Comparison of ENCODE assay signal across 11 cellular contexts in the genomic region with DNA sequence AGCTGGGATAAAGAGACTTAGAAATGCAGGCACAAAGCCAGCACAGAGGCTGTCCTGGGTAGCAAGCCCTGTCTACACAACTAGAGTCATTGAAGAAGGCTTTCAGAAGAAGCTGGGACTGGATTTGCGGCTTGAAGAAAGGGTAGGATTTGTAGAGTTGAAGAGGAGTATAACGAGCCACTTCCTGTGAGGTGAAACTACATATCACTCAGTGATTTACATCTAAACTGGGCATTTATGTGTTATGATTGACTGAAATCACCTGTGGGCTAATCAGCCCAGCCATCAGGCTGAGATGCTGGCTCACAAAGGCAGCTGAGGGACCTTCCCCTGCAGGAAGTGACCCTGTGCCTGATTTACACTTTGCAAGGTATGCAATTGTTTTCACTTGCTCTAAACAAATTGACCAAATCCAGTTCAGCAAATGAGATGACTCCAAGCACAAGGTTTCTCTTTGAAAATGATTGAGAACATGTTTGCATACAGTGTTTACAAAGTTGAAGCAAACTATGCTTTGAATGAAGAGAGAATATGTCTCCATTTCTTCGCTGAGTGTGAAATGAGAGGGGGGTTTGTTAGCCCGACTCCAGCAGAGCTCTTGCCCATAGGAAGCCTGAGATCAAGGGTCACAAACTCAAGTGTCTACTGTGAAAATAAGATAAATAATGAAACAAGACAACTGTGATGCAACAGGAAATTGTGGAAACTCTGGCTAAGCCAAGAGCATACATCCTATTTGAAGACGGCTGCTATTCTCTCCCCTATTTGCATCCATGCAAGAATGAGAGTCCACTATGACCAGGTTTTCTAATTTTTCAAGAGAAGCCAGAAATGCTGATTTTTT.
DNase-seq lines count a peak whose midpoint lies in the region; ATAC-seq and TF ChIP-seq lines count a peak whose summit lies in the region.
"Had no signal": no experiment of that assay in that cellular context is flagged by ENCODE, and none has a peak within 500 bp of the region (broad histone marks: within the 10 kb centered on the region; RNA-seq: fewer than 3 reads in every experiment).

No MANE protein-coding gene starts in this region.

- ATAC-seq in GM21619 (IDR thresholded peaks at IDR 0.05; ENCODE audit: unreplicated experiment) (peak; percentile 68), GM21390 (IDR thresholded peaks at IDR 0.05; ENCODE audit: unreplicated experiment) (no peak), left cardiac atrium (no peak)
- ATAC-seq: lower lobe of right lung had no signal

- H3K4me1 Mint-ChIP-seq in glutamatergic neuron (ENCODE audit: low read depth, unreplicated experiment), result peaks cover 12% of the 10 kb centered on the region

- H3K4me3 Mint-ChIP-seq in glutamatergic neuron (ENCODE audit: unreplicated experiment), result no peak overlapping the region

- intact Hi-C loops in left cardiac atrium (cut with DNase I), result no loop called here

- H3K36me3 Mint-ChIP-seq in glutamatergic neuron (ENCODE audit: unreplicated experiment), result no peaks in the 10 kb centered on the region
- H3K36me3 Mint-ChIP-seq: activated naive CD4-positive, alpha-beta T cell treated with anti-CD3 and anti-CD28 coated beads, Interleukin-2, amount 50 U/mL, for 72 hours had no signal

- in situ Hi-C loops in G401 (cut with HindIII; ENCODE audit: low sequenced_read_pairs), result no loop called here

- H3K27me3 Mint-ChIP-seq in glutamatergic neuron (ENCODE audit: unreplicated experiment), result peaks cover 4% of the 10 kb centered on the region

- peak; percentile 5 for DNase-seq in CD1c-positive myeloid dendritic cell (ENCODE audit: extremely low spot score)
- DNase-seq in NOMO-1 (lab: John Stamatoyannopoulos, UW; ENCODE audit: unreplicated experiment in 2 of 2), result peak; percentile 58 to 83
- DNase-seq in glutamatergic neuron, result no peak
- no peak for DNase-seq in G401 (ENCODE audit: low spot score)
- no peak for DNase-seq in left cardiac atrium
- no peak for DNase-seq in activated CD4-positive, alpha-beta T cell treated with anti-CD3 and anti-CD28 coated beads for 4 hours
- DNase-seq: lower lobe of right lung, NCI-H524 treated with DMSO at 0.1 percent for 48 hours had no signal

- TF ChIP-seq CTCF in glutamatergic neuron (IDR thresholded peaks at IDR 0.05; ENCODE audit: partially characterized antibody, unreplicated experiment), result no peak

- H3K9me3 Mint-ChIP-seq in glutamatergic neuron (ENCODE audit: unreplicated experiment), result peaks cover 6% of the 10 kb centered on the region
- H3K9me3 Mint-ChIP-seq: activated naive CD4-positive, alpha-beta T cell treated with anti-CD3 and anti-CD28 coated beads, Interleukin-2, amount 50 U/mL, for 72 hours had no signal

- H3K27ac Mint-ChIP-seq in glutamatergic neuron (ENCODE audit: unreplicated experiment), result peak overlapping the region; percentile 89

Comparison
In these comparisons a context has a peak if more than half of its experiments do, and no peak if none do; other contexts are left out.
1. DNase-seq: peak in CD1c-positive myeloid dendritic cell (single experiment) and NOMO-1 (2 of 2); none in glutamatergic neuron (single experiment), G401 (single experiment), left cardiac atrium (single experiment) and activated CD4-positive, alpha-beta T cell treated with anti-CD3 and anti-CD28 coated beads for 4 hours (0 of 2).